ENCODE assay signal across 8 cellular contexts in genomic region chr21:8197377-8198027, GRCh38.
DNase-seq lines count a peak whose midpoint lies in the region; ATAC-seq, FAIRE-seq and TF ChIP-seq lines count a peak whose summit lies in the region.
"Not testable (repeated sequence)": the region's sequence is repeated elsewhere in the genome, so short reads cannot be mapped to it uniquely, and the experiment has no call there.

No MANE protein-coding gene starts in this region.

- TF ChIP-seq RAD21 in K562 (CRISPR knock-in tag; conservative IDR thresholded peaks at IDR 0.05 in 1 of 2, IDR thresholded peaks at IDR 0.05 in 1 of 2) = not testable (repeated sequence)

- H3K27ac Mint-ChIP-seq in GM23338 = not testable (repeated sequence)

- not testable (repeated sequence) for H3K36me3 Mint-ChIP-seq in GM23338 (ENCODE audit: low read depth)

- CTCF ChIA-PET in K562 (lab: Yijun Ruan, JAX; ENCODE audit: low intra/inter-chr PET ratio) = not testable (repeated sequence)

- TF ChIP-seq CTCF in DND-41 (IDR thresholded peaks at IDR 0.05; ENCODE audit: borderline replicate concordance, extremely low read depth, low read length, poor library complexity, severe bottlenecking); GM23338 (conservative IDR thresholded peaks at IDR 0.05; ENCODE audit: low read depth in 2 of 2); K562 (IDR thresholded peaks at IDR 0.05 in 2 of 3, conservative IDR thresholded peaks at IDR 0.05 in 1 of 3; ENCODE audit: insufficient read depth in 2 of 3, low read depth in 1 of 3, low read length in 3 of 3); left lung (IDR thresholded peaks at IDR 0.05); gastrocnemius medialis (IDR thresholded peaks at IDR 0.05 in 4 of 5, conservative IDR thresholded peaks at IDR 0.05 in 1 of 5): not testable (repeated sequence)

- intact Hi-C loops in K562 (cut with micrococcal nuclease); left lung (cut with DNase I); gastrocnemius medialis (cut with DNase I; ENCODE audit: low total_unique reads): not testable (repeated sequence)

- not testable (repeated sequence) for H3K4me1 ChIP-seq in DND-41 (ENCODE audit: insufficient read depth, low read length); GM23338 (ENCODE audit: insufficient read depth); K562 (replicated peaks in 1 of 2; ENCODE audit: control insufficient read depth in 2 of 2, insufficient read depth in 2 of 2, low read length in 2 of 2); left lung; gastrocnemius medialis

- not testable (repeated sequence) for TF ChIP-seq EP300 in K562 (IDR thresholded peaks at IDR 0.05; ENCODE audit: low read length)

- H3K27me3 ChIP-seq in DND-41 (ENCODE audit: insufficient read depth, low read length, poor library complexity); GM23338 (ENCODE audit: insufficient read depth); K562 (ENCODE audit: control insufficient read depth in 2 of 2, insufficient read depth in 2 of 2, low read length in 2 of 2); left lung; gastrocnemius medialis: not testable (repeated sequence)

- H3K4me3 ChIP-seq in DND-41 (ENCODE audit: low read depth in 1 of 2, low read length in 2 of 2); GM23338; K562; left lung; gastrocnemius medialis: not testable (repeated sequence)

- H3K9me2 ChIP-seq in GM23338 (ENCODE audit: insufficient read depth) = not testable (repeated sequence)

- ATAC-seq in DND-41 (ENCODE audit: insufficient read depth, low read depth) (peak; percentile 27), GM19395 (IDR thresholded peaks at IDR 0.05; ENCODE audit: unreplicated experiment) (peak; percentile 63), GM23338 (peak; percentile 11), HG03159 (IDR thresholded peaks at IDR 0.05; ENCODE audit: unreplicated experiment) (peak; percentile 40), SK-N-SH treated with all-trans-retinoic acid at 6 μM for 48 hours (peak; percentile 63), K562 (peak; percentile 53), left lung (peak; percentile 79), gastrocnemius medialis (peak; percentile 52 to 70)

- not testable (repeated sequence) for H3K27me3 Mint-ChIP-seq in GM23338 (ENCODE audit: insufficient read depth, low read depth, poor library complexity)

- not testable (repeated sequence) for H3K79me2 ChIP-seq in DND-41 (ENCODE audit: insufficient read depth, low read length); GM23338 (replicated peaks; ENCODE audit: insufficient read depth); K562 (ENCODE audit: control insufficient read depth, insufficient read depth, low read length)

- DNase-seq in DND-41; GM23338 (ENCODE audit: low spot score); K562 (ENCODE audit: extremely low read depth in 1 of 4, low spot score in 3 of 4); left lung; gastrocnemius medialis: not testable (repeated sequence)

- H3K4me1 Mint-ChIP-seq in GM23338 = not testable (repeated sequence)

- BruUV-seq in K562 (replicated peaks; lab: Mats Ljungman, UMichigan) = not testable (repeated sequence)

- H3K9me3 ChIP-seq in DND-41 (ENCODE audit: insufficient read depth, low read length, severe bottlenecking); K562 (replicated peaks; ENCODE audit: control insufficient read depth, insufficient read depth, low read depth, low read length); left lung; gastrocnemius medialis: not testable (repeated sequence)

- POLR2A ChIA-PET in K562 (lab: Yijun Ruan, JAX) = not testable (repeated sequence)

- no CpG with 5 or more reads among the region's 20 CpGs for WGBS in K562 (ENCODE audit: insufficient coverage, low coverage, missing lambda C conversion rate)

- H3K9ac ChIP-seq in DND-41 (ENCODE audit: low read depth, low read length); K562 (ENCODE audit: insufficient read depth in 1 of 2, low read depth in 2 of 2, low read length in 2 of 2): not testable (repeated sequence)

- H3K9me3 Mint-ChIP-seq in GM23338 = not testable (repeated sequence)

- in situ Hi-C loops in K562 (cut with MboI); gastrocnemius medialis (cut with MboI; ENCODE audit: low sequenced_read_pairs in 4 of 4): not testable (repeated sequence)

- not testable (repeated sequence) for TF ChIP-seq POLR2A in K562 (conservative IDR thresholded peaks at IDR 0.05); gastrocnemius medialis (IDR thresholded peaks at IDR 0.05)

- FAIRE-seq in K562 (lab: Jason Lieb, UNC) = not testable (repeated sequence)

- not testable (repeated sequence) for H3K27ac ChIP-seq in DND-41 (ENCODE audit: low read length); GM23338 (ENCODE audit: low read depth); K562 (ENCODE audit: extremely low read depth, low read depth, low read length); left lung; gastrocnemius medialis

- H2AFZ ChIP-seq in DND-41 (ENCODE audit: low read depth, low read length); GM23338; K562 (ENCODE audit: low read depth, low read length): not testable (repeated sequence)

- H3K4me3 Mint-ChIP-seq in GM23338 = not testable (repeated sequence)

- not testable (repeated sequence) for H4K20me1 ChIP-seq in DND-41 (ENCODE audit: insufficient read depth, low read length); GM23338 (replicated peaks; ENCODE audit: insufficient read depth); K562 (replicated peaks; ENCODE audit: control insufficient read depth, insufficient read depth, low read length)

- not testable (repeated sequence) for H3K9me1 ChIP-seq in K562 (ENCODE audit: control insufficient read depth, insufficient read depth, low read length)

- not testable (repeated sequence) for H3K4me2 ChIP-seq in DND-41 (ENCODE audit: insufficient read depth, low read length); GM23338; K562 (ENCODE audit: insufficient read depth, low read length)

- H3K36me3 ChIP-seq in DND-41 (ENCODE audit: insufficient read depth, low read length); GM23338 (ENCODE audit: insufficient read depth); K562 (ENCODE audit: control insufficient read depth, insufficient read depth, low read length); left lung; gastrocnemius medialis: not testable (repeated sequence)

- H3F3A ChIP-seq in GM23338 (replicated peaks; ENCODE audit: low read depth) = not testable (repeated sequence)

Comparison
In these comparisons a context has a peak if more than half of its experiments do, and no peak if none do; other contexts are left out.
1. ATAC-seq: peak in every context shown above with its lines; median percentile 79 in left lung; 63 in GM19395; 63 in SK-N-SH treated with all-trans-retinoic acid at 6 μM for 48 hours; 61 in gastrocnemius medialis; 53 in K562; 40 in HG03159; 27 in DND-41; 11 in GM23338.